8 cellular contexts compared by ENCODE assay signal in the genomic region with DNA sequence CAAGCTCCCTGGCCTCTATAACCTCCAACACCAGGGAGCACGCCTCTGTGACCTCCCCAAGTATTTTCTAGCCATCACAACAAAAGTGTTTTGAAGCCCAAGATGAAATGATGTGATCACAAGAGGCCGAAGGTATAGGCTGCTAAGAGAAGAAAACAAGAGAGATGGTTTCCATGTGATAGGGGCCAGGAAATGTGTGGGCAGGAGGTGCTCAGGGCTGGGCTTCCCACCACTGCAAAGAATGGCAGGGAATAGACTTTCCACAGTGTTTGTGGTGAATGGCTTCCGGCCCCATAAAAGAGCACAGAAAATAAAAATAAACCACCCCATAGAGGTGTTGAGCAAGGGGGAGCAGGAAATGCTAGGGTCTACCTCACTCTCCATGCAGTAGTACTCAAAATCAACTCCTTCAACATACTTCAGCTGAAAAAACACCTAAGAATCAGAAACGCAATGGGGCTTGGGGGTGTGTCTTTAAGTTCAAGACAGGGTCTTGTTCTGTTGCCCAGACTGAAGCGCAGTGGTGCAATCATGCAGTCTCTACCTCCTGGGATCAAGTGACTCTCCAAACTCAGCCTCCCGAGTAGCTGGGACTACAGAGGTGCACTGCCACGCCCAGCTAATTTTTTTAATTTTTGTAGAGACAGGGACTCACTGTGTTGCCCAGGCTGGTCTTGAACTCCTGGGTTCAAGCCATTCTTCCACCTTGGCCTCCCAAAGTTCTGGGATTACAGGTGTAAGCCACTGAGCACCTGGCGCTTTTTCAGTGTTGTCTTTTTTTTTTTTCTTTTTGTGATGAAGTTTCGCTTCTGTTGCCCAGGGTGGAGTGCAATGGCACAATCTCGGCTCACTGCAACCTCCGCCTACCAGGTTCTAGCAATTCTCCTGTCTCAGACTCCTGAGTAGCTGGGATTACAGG. TPM values are rescaled to one million over a fixed set of nuclear protein-coding genes. Genes with fewer than 3 reads are reported as not detected.
DNase-seq lines count a peak whose midpoint lies in the region; ATAC-seq, FAIRE-seq and TF ChIP-seq lines count a peak whose summit lies in the region.

No MANE protein-coding gene starts in this region.

- H3K4me3 Mint-ChIP-seq in T-helper 1 cell treated with Interleukin-12 subunit alpha and Interleukin-12 subunit beta and Interleukin-4 antibody, amounts not matched to agents 30 μg/mL and 1 μg/mL, for 36 hours, result peak overlapping the region; percentile 54
- H3K4me3 Mint-ChIP-seq in activated naive CD8-positive, alpha-beta T cell treated with anti-CD3 and anti-CD28 coated beads, Interleukin-2, amount 10 ng/mL, durations not matched to agents 7 days and 5 days, result peak overlapping the region; percentile 62

- no peaks in the 10 kb centered on the region for H3K9me3 ChIP-seq in small intestine (ENCODE audit: control insufficient read depth, low read depth)

- H3K27ac ChIP-seq in small intestine (ENCODE audit: low read depth in 1 of 2, low read length in 1 of 2), result peak overlapping the region; percentile 65 to 86

- no peaks in the 10 kb centered on the region for H3K27me3 Mint-ChIP-seq in T-helper 1 cell treated with Interleukin-12 subunit alpha and Interleukin-12 subunit beta and Interleukin-4 antibody, amounts not matched to agents 30 μg/mL and 1 μg/mL, for 36 hours (ENCODE audit: low read depth)
- H3K27me3 Mint-ChIP-seq in activated naive CD8-positive, alpha-beta T cell treated with anti-CD3 and anti-CD28 coated beads, Interleukin-2, amount 10 ng/mL, durations not matched to agents 7 days and 5 days, result no peaks in the 10 kb centered on the region

- H3K27ac Mint-ChIP-seq in T-helper 1 cell treated with Interleukin-12 subunit alpha and Interleukin-12 subunit beta and Interleukin-4 antibody, amounts not matched to agents 30 μg/mL and 1 μg/mL, for 36 hours, result peak overlapping the region; percentile 94
- H3K27ac Mint-ChIP-seq in activated naive CD8-positive, alpha-beta T cell treated with anti-CD3 and anti-CD28 coated beads, Interleukin-2, amount 10 ng/mL, durations not matched to agents 7 days and 5 days, result peak overlapping the region; percentile 85

- H3K4me1 Mint-ChIP-seq in T-helper 1 cell treated with Interleukin-12 subunit alpha and Interleukin-12 subunit beta and Interleukin-4 antibody, amounts not matched to agents 30 μg/mL and 1 μg/mL, for 36 hours (ENCODE audit: low read depth), result peaks cover 86% of the 10 kb centered on the region
- peaks cover 83% of the 10 kb centered on the region for H3K4me1 Mint-ChIP-seq in activated naive CD8-positive, alpha-beta T cell treated with anti-CD3 and anti-CD28 coated beads, Interleukin-2, amount 10 ng/mL, durations not matched to agents 7 days and 5 days

- no peak for DNase-seq in activated naive CD8-positive, alpha-beta T cell treated with anti-CD3 and anti-CD28 coated beads, Interleukin-2, amount 10 ng/mL, durations not matched to agents 7 days and 5 days
- DNase-seq in small intestine (peak; percentile 63), NCI-H128 (lab: John Stamatoyannopoulos, UW; ENCODE audit: unreplicated experiment) (no peak), NCI-H2171 treated with DMSO at 0.1 percent for 48 hours (lab: John Stamatoyannopoulos, UW) (no peak), NCI-H1417 treated with DMSO at 0.1 percent for 48 hours (lab: John Stamatoyannopoulos, UW) (no peak)

- TF ChIP-seq POLR2A in GM18505 (IDR thresholded peaks at IDR 0.05; ENCODE audit: borderline replicate concordance, extremely low read depth, insufficient read depth, insufficient read length), result peak; percentile 33

- peaks cover 3 to 16% of the 10 kb centered on the region in 2 donors for H3K4me1 ChIP-seq in small intestine (ENCODE audit: control insufficient read depth in 2 of 2, insufficient read depth in 1 of 2, low read depth in 1 of 2, low read length in 1 of 2)

- no peak for FAIRE-seq in small intestine (lab: Jason Lieb, UNC)

- peaks cover 10 to 11% of the 10 kb centered on the region in 2 donors for H3K36me3 ChIP-seq in small intestine (ENCODE audit: control insufficient read depth in 2 of 2, insufficient read depth in 2 of 2, low read length in 2 of 2)

- H3K9me3 Mint-ChIP-seq in T-helper 1 cell treated with Interleukin-12 subunit alpha and Interleukin-12 subunit beta and Interleukin-4 antibody, amounts not matched to agents 30 μg/mL and 1 μg/mL, for 36 hours, result no peaks in the 10 kb centered on the region
- H3K9me3 Mint-ChIP-seq in activated naive CD8-positive, alpha-beta T cell treated with anti-CD3 and anti-CD28 coated beads, Interleukin-2, amount 10 ng/mL, durations not matched to agents 7 days and 5 days, result no peaks in the 10 kb centered on the region

- ATAC-seq in GM18505 (IDR thresholded peaks at IDR 0.05; ENCODE audit: unreplicated experiment) (no peak), HG03457 (IDR thresholded peaks at IDR 0.05; ENCODE audit: unreplicated experiment) (no peak)
- peak; percentile 55 for ATAC-seq in activated naive CD8-positive, alpha-beta T cell treated with anti-CD3 and anti-CD28 coated beads, Interleukin-2, amount 10 ng/mL, durations not matched to agents 7 days and 5 days (ENCODE audit: low read depth)

- POLR2A ChIA-PET in activated naive CD8-positive, alpha-beta T cell treated with anti-CD3 and anti-CD28 coated beads, Interleukin-2, amount 10 ng/mL, durations not matched to agents 7 days and 5 days (lab: Charles Lee), result interaction anchor here (0.6 to 13.1 kb wide), 16 partner anchors 8 to 849 kb away, joined by 3 to 315 read pairs (median 4); partner anchors contain the start of genes DAD1 and OXA1L

- H3K36me3 Mint-ChIP-seq in T-helper 1 cell treated with Interleukin-12 subunit alpha and Interleukin-12 subunit beta and Interleukin-4 antibody, amounts not matched to agents 30 μg/mL and 1 μg/mL, for 36 hours (ENCODE audit: low read depth), result peaks cover 19% of the 10 kb centered on the region
- peaks cover 9% of the 10 kb centered on the region for H3K36me3 Mint-ChIP-seq in activated naive CD8-positive, alpha-beta T cell treated with anti-CD3 and anti-CD28 coated beads, Interleukin-2, amount 10 ng/mL, durations not matched to agents 7 days and 5 days

- WGBS in small intestine, 3 donors, result 33 to 43% (median 37%) methylated on average over 11 of the region's 11 CpGs

- H3K27me3 ChIP-seq in small intestine (ENCODE audit: control insufficient read depth in 2 of 2, insufficient read depth in 2 of 2, low read length in 2 of 2), result no peaks in the 10 kb centered on the region

- H3K4me3 ChIP-seq in small intestine (ENCODE audit: low read depth in 1 of 2, low read length in 2 of 2), result no peak overlapping the region

RNA-seq across cellular contexts. Expression of gene DAD1, which starts 27.1 kb away (rescaled TPM):
- total RNA-seq in activated naive CD8-positive, alpha-beta T cell treated with anti-CD3 and anti-CD28 coated beads, Interleukin-2, amount 10 ng/mL, durations not matched to agents 7 days and 5 days, result 100 to 1,000 TPM; 124 to 148 TPM
- 100 to 1,000 TPM; 147 to 313 (median 249) TPM for polyA plus RNA-seq in small intestine

RNA-seq across cellular contexts. Expression of gene ABHD4, which starts 36.2 kb away (rescaled TPM):
- 10 to 100 TPM; 13.0 to 17.9 TPM for total RNA-seq in activated naive CD8-positive, alpha-beta T cell treated with anti-CD3 and anti-CD28 coated beads, Interleukin-2, amount 10 ng/mL, durations not matched to agents 7 days and 5 days
- 10 to 100 TPM; 11.5 to 38.7 (median 24.6) TPM for polyA plus RNA-seq in small intestine
